Comparison of ENCODE assay signal across 16 cellular contexts in genomic region chr1:3063379-3064295, GRCh38. TPM values are rescaled to one million over a fixed set of nuclear protein-coding genes. Genes with fewer than 3 reads are reported as not detected.
DNase-seq lines count a peak whose midpoint lies in the region; ATAC-seq and TF ChIP-seq lines count a peak whose summit lies in the region.
"Had no signal": no experiment of that assay in that cellular context is flagged by ENCODE, and none has a peak within 500 bp of the region (broad histone marks: within the 10 kb centered on the region; RNA-seq: fewer than 3 reads in every experiment).

No MANE protein-coding gene starts in this region.

- H3K4me1 ChIP-seq in RWPE2 (ENCODE audit: insufficient read depth, poor library complexity, severe bottlenecking) (no peaks in the 10 kb centered on the region), thoracic aorta (ENCODE audit: control insufficient read depth in 1 of 2, low read depth in 2 of 2) (peaks cover 11 to 51% of the 10 kb centered on the region in 2 donors)

- DNase-seq in RWPE2 (ENCODE audit: low spot score), result peak; percentile 36
- peak; percentile 70 for DNase-seq in cardiac septum (ENCODE audit: low spot score)
- DNase-seq in mesenteric fat pad (ENCODE audit: low spot score), result peak; percentile 84
- no peak for DNase-seq in thoracic aorta (ENCODE audit: low spot score)
- no peak for DNase-seq in amniotic stem cell (lab: John Stamatoyannopoulos, UW)
- DNase-seq: hippocampal formation; mesenchymal stem cell; stimulated activated CD8-positive, alpha-beta memory T cell treated with anti-CD3 and anti-CD28 coated beads, Interleukin-4, amount 100 ng/mL, for 48 hours; uterus had no signal

- H3K27me3 ChIP-seq in RWPE2 (ENCODE audit: insufficient read depth, poor library complexity, severe bottlenecking), result peaks cover 73% of the 10 kb centered on the region
- no peaks in the 10 kb centered on the region for H3K27me3 ChIP-seq in thoracic aorta (replicated peaks; ENCODE audit: insufficient read depth)
- H3K27me3 ChIP-seq: pancreas had no signal

- ATAC-seq in RWPE2 (ENCODE audit: low read depth) (no peak), thoracic aorta (ENCODE audit: insufficient number of reproducible peaks, low FRiP score, low read depth) (no peak), GM18870 (IDR thresholded peaks at IDR 0.05; ENCODE audit: unreplicated experiment) (no peak), GM21360 (IDR thresholded peaks at IDR 0.05; ENCODE audit: unreplicated experiment) (no peak)
- ATAC-seq: esophagus mucosa, pancreas had no signal

- H3K36me3 ChIP-seq in RWPE2 (ENCODE audit: low read depth) (no peaks in the 10 kb centered on the region), thoracic aorta (peaks cover 8% of the 10 kb centered on the region)
- H3K36me3 ChIP-seq: BLaER1 treated with 17β-estradiol and CSF1 and Interleukin-3, amounts not matched to agents 10 nM and 100 nM; pancreas; uterus had no signal

- intact Hi-C loops in cardiac septum (cut with DNase I), result loop anchor here (10.0 kb wide), 1 partner anchor 251 kb away; no protein-coding TSS in a partner anchor

- H3K9me3 ChIP-seq in RWPE2 (ENCODE audit: severe bottlenecking) (no peaks in the 10 kb centered on the region), thoracic aorta (no peaks in the 10 kb centered on the region)
- H3K9me3 ChIP-seq: BLaER1 treated with 17β-estradiol and CSF1 and Interleukin-3, amounts not matched to agents 10 nM and 100 nM; pancreas; uterus had no signal

- no peak overlapping the region for H3K4me3 ChIP-seq in RWPE2 (ENCODE audit: severe bottlenecking)
- peak overlapping the region; percentile 91 for H3K4me3 ChIP-seq in thoracic aorta
- H3K4me3 ChIP-seq: BLaER1 treated with 17β-estradiol and CSF1 and Interleukin-3, amounts not matched to agents 10 nM and 100 nM; pancreas; uterus had no signal

- TF ChIP-seq CTCF in RWPE2 (IDR thresholded peaks at IDR 0.05; ENCODE audit: poor library complexity, severe bottlenecking) (no peak), thoracic aorta (IDR thresholded peaks at IDR 0.05) (no peak)

- H3K27ac ChIP-seq in RWPE2 (ENCODE audit: poor library complexity, severe bottlenecking) (no peak overlapping the region), thoracic aorta (peak overlapping the region; percentile 58 to 94)
- H3K27ac ChIP-seq: BLaER1 treated with 17β-estradiol and CSF1 and Interleukin-3, amounts not matched to agents 10 nM and 100 nM; pancreas; uterus; VCaP had no signal

RNA-seq across cellular contexts. Expression of gene PRDM16, which starts 5.4 kb away (rescaled TPM):
- 12.9 TPM for total RNA-seq in cardiac septum
- 3.9 TPM for total RNA-seq in mesenteric fat pad
- total RNA-seq in thoracic aorta, result 10 to 100 TPM; 68.9 to 85.4 TPM
- total RNA-seq: OCI-LY7 had no signal

RNA-seq across cellular contexts. Expression of gene ACTRT2, which starts 42.4 kb away (rescaled TPM):
- total RNA-seq in cardiac septum, result not detected
- total RNA-seq in mesenteric fat pad, result not detected
- not detected for total RNA-seq in thoracic aorta
- total RNA-seq: esophagus mucosa, OCI-LY7, pancreas, uterus had no signal

Comparison
In these comparisons a context has a peak if more than half of its experiments do, and no peak if none do; other contexts are left out.
1. DNase-seq: peak in RWPE2 (single experiment), cardiac septum (single experiment) and mesenteric fat pad (single experiment); none in thoracic aorta (single experiment) and amniotic stem cell (single experiment).